16 cellular contexts compared by ENCODE assay signal in genomic region chr3:118244761-118245160, GRCh38.
A peak's percentile ranks its signal among the peaks of the same experiment; 100 is the strongest.
DNase-seq lines count a peak whose midpoint lies in the region; TF ChIP-seq lines count a peak whose summit lies in the region.
"Had no signal": no experiment of that assay in that cellular context is flagged by ENCODE, and none has a peak within 500 bp of the region (broad histone marks: within the 10 kb centered on the region; RNA-seq: fewer than 3 reads in every experiment).

No MANE protein-coding gene starts in this region.

- POLR2A ChIA-PET in HEK293T (lab: Yijun Ruan, JAX), result no interaction called here

- H3K4me3 Mint-ChIP-seq in activated T-helper 1 cell treated with anti-CD3 and anti-CD28 coated beads, Interleukin-12 subunit alpha, Interleukin-12 subunit beta, Interleukin-2, Interleukin-4 antibody, amounts not matched to agents 30 ng/mL and 10 ng/mL and 1 ng/mL, durations not matched to agents 14 hours and 24 hours and 36 hours, result no peak overlapping the region
- H3K4me3 Mint-ChIP-seq: CD4-positive, CD25-positive, alpha-beta regulatory T cell; CD8-positive, alpha-beta memory T cell; GM23338; IgD-negative memory B cell had no signal

- no peaks in the 10 kb centered on the region for H3K36me3 Mint-ChIP-seq in activated T-helper 1 cell treated with anti-CD3 and anti-CD28 coated beads, Interleukin-12 subunit alpha, Interleukin-12 subunit beta, Interleukin-2, Interleukin-4 antibody, amounts not matched to agents 30 ng/mL and 10 ng/mL and 1 ng/mL, durations not matched to agents 14 hours and 24 hours and 36 hours (ENCODE audit: low read depth)
- H3K36me3 Mint-ChIP-seq: CD4-positive, CD25-positive, alpha-beta regulatory T cell; CD8-positive, alpha-beta memory T cell; IgD-negative memory B cell had no signal

- intact Hi-C loops in activated T-helper 1 cell treated with anti-CD3 and anti-CD28 coated beads, Interleukin-12 subunit alpha, Interleukin-12 subunit beta, Interleukin-2, Interleukin-4 antibody, amounts not matched to agents 30 ng/mL and 10 ng/mL and 1 ng/mL, durations not matched to agents 14 hours and 24 hours and 36 hours (cut with micrococcal nuclease), result no loop called here

- peak; percentile 4 for DNase-seq in HEK293T (ENCODE audit: extremely low spot score)
- DNase-seq in SK-N-DZ (ENCODE audit: low spot score), result peak; percentile 6
- peak; percentile 30 for DNase-seq in foreskin melanocyte
- no peak for DNase-seq in hepatic stellate cell (ENCODE audit: low spot score)
- no peak for DNase-seq in activated CD4-positive, alpha-beta T cell treated with anti-CD3 and anti-CD28 coated beads for 1 hour
- DNase-seq in activated T-helper 1 cell treated with anti-CD3 and anti-CD28 coated beads, Interleukin-12 subunit alpha, Interleukin-12 subunit beta, Interleukin-2, Interleukin-4 antibody, amounts not matched to agents 30 ng/mL and 10 ng/mL and 1 ng/mL, durations not matched to agents 14 hours and 24 hours and 36 hours (ENCODE audit: low spot score), result no peak
- DNase-seq: ACHN; BE2C; C1 segment of cervical spinal cord; Caco-2; CD4-positive, CD25-positive, alpha-beta regulatory T cell; CD8-positive, alpha-beta memory T cell; GDM1; H7 had no signal

- peaks cover 2% of the 10 kb centered on the region for H3K9me3 Mint-ChIP-seq in activated T-helper 1 cell treated with anti-CD3 and anti-CD28 coated beads, Interleukin-12 subunit alpha, Interleukin-12 subunit beta, Interleukin-2, Interleukin-4 antibody, amounts not matched to agents 30 ng/mL and 10 ng/mL and 1 ng/mL, durations not matched to agents 14 hours and 24 hours and 36 hours
- H3K9me3 Mint-ChIP-seq: GM23338 had no signal

- H3K27ac Mint-ChIP-seq in activated T-helper 1 cell treated with anti-CD3 and anti-CD28 coated beads, Interleukin-12 subunit alpha, Interleukin-12 subunit beta, Interleukin-2, Interleukin-4 antibody, amounts not matched to agents 30 ng/mL and 10 ng/mL and 1 ng/mL, durations not matched to agents 14 hours and 24 hours and 36 hours, result no peak overlapping the region
- H3K27ac Mint-ChIP-seq: CD4-positive, CD25-positive, alpha-beta regulatory T cell; CD8-positive, alpha-beta memory T cell; GM23338; IgD-negative memory B cell had no signal

- no peaks in the 10 kb centered on the region for H3K4me1 Mint-ChIP-seq in activated T-helper 1 cell treated with anti-CD3 and anti-CD28 coated beads, Interleukin-12 subunit alpha, Interleukin-12 subunit beta, Interleukin-2, Interleukin-4 antibody, amounts not matched to agents 30 ng/mL and 10 ng/mL and 1 ng/mL, durations not matched to agents 14 hours and 24 hours and 36 hours (ENCODE audit: low read depth)
- H3K4me1 Mint-ChIP-seq: CD4-positive, CD25-positive, alpha-beta regulatory T cell; CD8-positive, alpha-beta memory T cell; GM23338; IgD-negative memory B cell had no signal

- CTCF ChIA-PET in HEK293T (lab: Yijun Ruan, JAX), result no interaction called here

- H3K27me3 Mint-ChIP-seq in activated T-helper 1 cell treated with anti-CD3 and anti-CD28 coated beads, Interleukin-12 subunit alpha, Interleukin-12 subunit beta, Interleukin-2, Interleukin-4 antibody, amounts not matched to agents 30 ng/mL and 10 ng/mL and 1 ng/mL, durations not matched to agents 14 hours and 24 hours and 36 hours (ENCODE audit: insufficient read depth), result no peaks in the 10 kb centered on the region
- H3K27me3 Mint-ChIP-seq: CD4-positive, CD25-positive, alpha-beta regulatory T cell; CD8-positive, alpha-beta memory T cell; IgD-negative memory B cell had no signal

TF ChIP-seq in HEK293T, 16 proteins besides CTCF, POLR2A, EP300 and RAD21:
- TF ChIP-seq ARNT (IDR thresholded peaks at IDR 0.05) (no peak), NFRKB (IDR thresholded peaks at IDR 0.05) (no peak)

Comparison
In these comparisons a context has a peak if more than half of its experiments do, and no peak if none do; other contexts are left out.
1. DNase-seq: peak in HEK293T (single experiment), SK-N-DZ (single experiment) and foreskin melanocyte (single experiment); none in hepatic stellate cell (single experiment), activated CD4-positive, alpha-beta T cell treated with anti-CD3 and anti-CD28 coated beads for 1 hour (single experiment) and activated T-helper 1 cell treated with anti-CD3 and anti-CD28 coated beads, Interleukin-12 subunit alpha, Interleukin-12 subunit beta, Interleukin-2, Interleukin-4 antibody, amounts not matched to agents 30 ng/mL and 10 ng/mL and 1 ng/mL, durations not matched to agents 14 hours and 24 hours and 36 hours (single experiment).